ENCODE assay signal across 29 cellular contexts in the genomic region with DNA sequence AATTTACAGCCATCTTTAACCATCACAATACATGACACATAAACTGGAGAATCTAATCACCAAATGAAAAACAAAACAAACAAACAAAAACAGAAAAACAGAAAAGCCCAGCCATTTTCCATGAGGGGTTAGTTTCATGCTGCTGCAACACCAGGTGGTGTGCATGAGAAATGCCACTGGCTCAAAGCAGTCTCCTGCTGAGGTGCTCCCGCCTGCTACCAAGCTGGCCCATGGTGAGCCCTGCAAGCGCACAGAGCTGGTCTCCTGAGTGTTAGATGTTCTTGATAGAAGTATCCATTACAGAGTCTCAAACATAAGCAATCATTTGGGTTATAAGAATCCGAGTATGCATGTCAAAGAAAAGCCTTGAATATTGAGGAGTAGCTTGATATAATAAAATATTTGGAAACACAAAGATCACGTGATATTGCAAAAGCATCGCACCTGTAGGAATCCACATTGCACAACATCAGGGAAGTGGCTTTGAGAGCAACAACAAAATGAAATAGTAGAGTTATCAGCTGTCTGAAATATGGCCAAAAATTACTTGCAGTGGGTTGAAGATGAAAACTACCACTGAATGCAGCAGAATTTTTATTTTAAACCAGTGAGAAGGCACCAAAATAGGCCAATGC.
"Had no signal": no experiment of that assay in that cellular context is flagged by ENCODE, and none has a peak within 500 bp of the region (broad histone marks: within the 10 kb centered on the region; RNA-seq: fewer than 3 reads in every experiment).

No MANE protein-coding gene starts in this region.

- H3K9me3 Mint-ChIP-seq: activated naive CD4-positive, alpha-beta T cell treated with anti-CD3 and anti-CD28 coated beads for 36 hours; activated T-cell treated with anti-CD3 and anti-CD28 coated beads, Interleukin-2, amount 50 U/mL, for 24 hours; central memory CD8-positive, alpha-beta T cell had no signal

- H3K4me2 ChIP-seq: KMS-11, SK-N-SH had no signal

- H3K4me1 Mint-ChIP-seq: central memory CD8-positive, alpha-beta T cell had no signal

- H3K4me1 ChIP-seq: SJCRH30 had no signal

- H3K27me3 ChIP-seq: MG63, SJCRH30 had no signal

- H3K9me2 ChIP-seq: SK-N-SH had no signal

- DNase-seq: activated CD4-positive, alpha-beta T cell treated with anti-CD3 and anti-CD28 coated beads for 36 hours; activated CD4-positive, alpha-beta T cell treated with anti-CD3 and anti-CD28 coated beads, Interleukin-2, amount 50 U/mL, for 4 hours; activated CD8-positive, alpha-beta memory T cell treated with anti-CD3 and anti-CD28 coated beads, Interleukin-2, amount 10 ng/mL, durations not matched to agents 7 days and 5 days; activated effector memory CD4-positive, alpha-beta T cell treated with anti-CD3 and anti-CD28 coated beads, Interleukin-2, amount 50 U/mL, for 16 hours; activated naive CD4-positive, alpha-beta T cell treated with anti-CD3 and anti-CD28 coated beads for 36 hours; activated T-cell treated with anti-CD3 and anti-CD28 coated beads, Interleukin-2, amount 50 U/mL, for 24 hours; amygdala; MG63; NCI-H1092; NCI-H1417 treated with DMSO at 0.1 percent for 48 hours; NCI-H1694; NCI-H2029; NCI-H2107; NCI-H510A treated with DMSO at 0.1 percent for 48 hours; NCI-H69; NK-92 treated with Interleukin-12 subunit alpha and Interleukin-12 subunit beta, amount 100 ng/mL, for 24 hours; OCI-M1; Right ventricle myocardium superior; RPMI8226; SJCRH30; SK-N-SH; T-helper 1 cell had no signal

- H3K9me3 ChIP-seq: SJCRH30, SK-N-SH had no signal

- H3K4me3 ChIP-seq: MG63, SJCRH30 had no signal

- H3K36me3 Mint-ChIP-seq: activated naive CD8-positive, alpha-beta T cell; brain had no signal

- ATAC-seq: activated CD4-positive, alpha-beta T cell treated with anti-CD3 and anti-CD28 coated beads for 36 hours; activated CD8-positive, alpha-beta memory T cell treated with anti-CD3 and anti-CD28 coated beads, Interleukin-2, amount 10 ng/mL, durations not matched to agents 7 days and 5 days; Panc1 had no signal

- H3K27ac Mint-ChIP-seq: activated CD4-positive, alpha-beta T cell treated with anti-CD3 and anti-CD28 coated beads for 36 hours; activated CD8-positive, alpha-beta memory T cell treated with anti-CD3 and anti-CD28 coated beads, Interleukin-2, amount 10 ng/mL, durations not matched to agents 7 days and 5 days; activated naive CD4-positive, alpha-beta T cell treated with anti-CD3 and anti-CD28 coated beads for 36 hours; activated naive CD8-positive, alpha-beta T cell; activated T-cell treated with anti-CD3 and anti-CD28 coated beads, Interleukin-2, amount 50 U/mL, for 24 hours; brain; IgD-negative memory B cell had no signal

- H3K4me3 Mint-ChIP-seq: activated CD4-positive, alpha-beta T cell treated with anti-CD3 and anti-CD28 coated beads for 36 hours; activated CD8-positive, alpha-beta memory T cell treated with anti-CD3 and anti-CD28 coated beads, Interleukin-2, amount 10 ng/mL, durations not matched to agents 7 days and 5 days; activated naive CD4-positive, alpha-beta T cell treated with anti-CD3 and anti-CD28 coated beads for 36 hours; activated naive CD8-positive, alpha-beta T cell; activated T-cell treated with anti-CD3 and anti-CD28 coated beads, Interleukin-2, amount 50 U/mL, for 24 hours; brain; central memory CD8-positive, alpha-beta T cell; IgD-negative memory B cell had no signal

- H3K27me3 Mint-ChIP-seq: activated CD8-positive, alpha-beta memory T cell treated with anti-CD3 and anti-CD28 coated beads, Interleukin-2, amount 10 ng/mL, durations not matched to agents 7 days and 5 days; activated naive CD8-positive, alpha-beta T cell; central memory CD8-positive, alpha-beta T cell; IgD-negative memory B cell had no signal

- H3K36me3 ChIP-seq: MG63, SJCRH30 had no signal

- H3K27ac ChIP-seq: KMS-11, SJCRH30, VCaP had no signal
